Comparison of ENCODE assay signal across 1 cellular context in the genomic region with DNA sequence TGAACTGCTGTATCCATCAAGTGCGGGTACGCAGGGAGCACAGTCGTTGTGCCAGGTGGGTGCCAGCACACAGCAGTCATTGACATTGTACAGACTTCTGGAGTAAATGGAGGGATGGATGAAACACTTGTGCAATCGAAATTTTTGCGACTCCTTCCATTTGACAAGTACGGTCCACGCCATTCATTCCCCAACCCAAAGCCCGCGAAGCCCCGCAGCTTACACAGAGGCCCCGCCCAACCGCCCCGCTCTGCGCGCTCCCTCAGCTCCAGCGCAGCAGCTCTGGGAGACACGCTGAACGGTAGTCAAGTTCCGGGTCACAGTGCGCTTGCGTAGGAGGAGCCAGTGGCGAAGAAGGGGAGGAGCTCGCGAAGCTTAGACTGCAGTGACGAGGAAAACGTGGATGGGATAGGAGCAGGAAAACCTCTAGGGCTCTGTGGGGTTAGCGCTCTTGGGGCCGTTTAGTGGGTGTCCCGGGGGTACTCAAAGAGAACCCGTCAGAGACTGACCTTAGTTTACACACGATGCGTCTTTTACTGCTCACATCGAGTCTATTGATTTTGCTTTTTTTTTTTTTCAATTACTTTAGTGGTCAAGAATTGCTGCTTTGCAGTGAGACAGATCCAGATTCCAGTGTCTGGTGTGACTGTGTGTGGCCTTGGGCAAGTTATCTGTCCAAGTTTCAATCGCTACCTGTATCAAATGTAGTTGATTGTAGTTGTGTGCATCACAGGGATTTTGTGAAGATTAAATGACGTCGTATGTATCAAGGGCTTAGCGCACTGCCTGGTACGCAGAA.
A peak's percentile ranks its signal among the peaks of the same experiment; 100 is the strongest.
TF ChIP-seq lines count a peak whose summit lies in the region.

No MANE protein-coding gene starts in this region.

TF ChIP-seq in HepG2, 621 proteins besides CTCF, POLR2A, EP300 and RAD21 (continued from another document):
- TF ChIP-seq, protein P1, sequence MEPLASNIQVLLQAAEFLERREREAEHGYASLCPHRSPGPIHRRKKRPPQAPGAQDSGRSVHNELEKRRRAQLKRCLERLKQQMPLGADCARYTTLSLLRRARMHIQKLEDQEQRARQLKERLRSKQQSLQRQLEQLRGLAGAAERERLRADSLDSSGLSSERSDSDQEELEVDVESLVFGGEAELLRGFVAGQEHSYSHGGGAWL (CRISPR knock-in tag; IDR thresholded peaks at IDR 0.05), result 0 out of 2 replicates have a peak, but pooled peaks have one; percentile 48
- TF ChIP-seq RBM39 (IDR thresholded peaks at IDR 0.05; ENCODE audit: low read depth, low read length, poor library complexity, severe bottlenecking), result no peak
